In the genomic region with DNA sequence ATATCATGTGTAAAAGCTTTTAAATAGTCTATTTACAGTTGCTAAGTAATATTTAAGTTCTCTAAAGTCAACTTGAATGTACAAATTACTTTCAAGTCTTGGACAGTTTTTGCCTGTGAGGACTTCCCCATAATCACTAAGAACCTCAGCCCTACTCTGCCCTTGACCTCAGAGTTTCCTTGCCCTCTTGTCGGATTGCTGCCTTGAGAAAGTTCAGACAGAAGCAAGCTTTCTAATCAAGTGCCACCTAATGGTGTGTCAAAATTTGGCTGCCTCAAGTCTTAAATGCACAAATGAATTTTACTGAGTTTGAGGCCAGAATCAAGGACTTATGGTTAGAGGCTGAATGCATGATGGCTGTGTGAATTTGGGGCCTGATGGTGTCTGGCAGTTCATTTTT, we compare ENCODE assay signal across 14 cellular contexts.
A peak's percentile ranks its signal among the peaks of the same experiment; 100 is the strongest.
DNase-seq lines count a peak whose midpoint lies in the region; ATAC-seq, FAIRE-seq and TF ChIP-seq lines count a peak whose summit lies in the region.
"Had no signal": no experiment of that assay in that cellular context is flagged by ENCODE, and none has a peak within 500 bp of the region (broad histone marks: within the 10 kb centered on the region; RNA-seq: fewer than 3 reads in every experiment).

No MANE protein-coding gene starts in this region.

- H3K9ac ChIP-seq in H1 (replicated peaks in 1 of 4; ENCODE audit: extremely low read depth in 1 of 4, low read depth in 3 of 4, low read length in 3 of 4), result no peak overlapping the region

- no peak overlapping the region for H2BK20ac ChIP-seq in H1 (ENCODE audit: low read length)

- H4K8ac ChIP-seq in H1 (ENCODE audit: extremely low read depth, insufficient read depth, low read length), result no peak overlapping the region

- TF ChIP-seq POLR2A in H1 (IDR thresholded peaks at IDR 0.05; ENCODE audit: control extremely low read depth in 1 of 2, low read depth in 2 of 2, low read length in 2 of 2), result no peak

- no peaks in the 10 kb centered on the region for H4K20me1 ChIP-seq in H1 (replicated peaks in 1 of 2; ENCODE audit: control insufficient read depth in 1 of 2, insufficient read depth in 2 of 2, low read length in 2 of 2)

- H3K4me2 ChIP-seq in H1 (ENCODE audit: insufficient read depth in 1 of 2, low read depth in 2 of 2, low read length in 2 of 2), result no peak overlapping the region

- POLR2A ChIA-PET in H1 (lab: Charles Lee; ENCODE audit: partially characterized antibody), result interaction anchor here (0.6 to 0.9 kb wide), 2 partner anchors 79 to 562 kb away, joined by 3 read pairs; no protein-coding TSS in a partner anchor

- WGBS in H1 (ENCODE audit: extremely low coverage in 1 of 2, insufficient coverage in 1 of 2, insufficient read length in 1 of 2, insufficient replicate concordance in 2 of 2, low coverage in 1 of 2, low lambda C conversion rate in 2 of 2, missing lambda C conversion rate in 1 of 2), 2 experiments, result 93% methylated on average over 1 of the region's 1 CpG; no CpG with 5 or more reads in 1 of the 2 experiments

- FAIRE-seq in H1 (lab: Jason Lieb, UNC), result peak; percentile 24

- H2BK5ac ChIP-seq in H1 (ENCODE audit: low read depth, low read length), result no peak overlapping the region

- H2BK15ac ChIP-seq in H1 (ENCODE audit: low read length), result no peak overlapping the region

- TF ChIP-seq CTCF in H1 (IDR thresholded peaks at IDR 0.05; ENCODE audit: control extremely low read depth in 1 of 3, insufficient read depth in 1 of 3, low read depth in 1 of 3, low read length in 3 of 3), result peak in 1 of 3 experiments; percentile 7; a peak in 1 of 4 replicates

- H3K79me2 ChIP-seq in H1 (ENCODE audit: control insufficient read depth in 1 of 2, insufficient read depth in 2 of 2, low read length in 2 of 2), result no peaks in the 10 kb centered on the region

- CTCF ChIA-PET in H1 (lab: Charles Lee; ENCODE audit: partially characterized antibody), result interaction anchor here (0.6 to 2.7 kb wide), 14 partner anchors 10 to 362 kb away, joined by 3 to 12 read pairs (median 3); no protein-coding TSS in a partner anchor

- in situ Hi-C loops in ACHN (cut with HindIII; ENCODE audit: low pct_ligation_motif_present, low pct_unique_long_range_greater_than_20kb, low sequenced_read_pairs), result no loop called here

- H3K27me3 ChIP-seq in H1 (replicated peaks in 1 of 4; ENCODE audit: control insufficient read depth in 3 of 4, extremely low read depth in 1 of 4, insufficient read depth in 3 of 4, low read length in 3 of 4), result no peaks in the 10 kb centered on the region
- H3K27me3 ChIP-seq: stomach had no signal

- TF ChIP-seq RAD21 in H1 (IDR thresholded peaks at IDR 0.05 in 1 of 2, conservative IDR thresholded peaks at IDR 0.05 in 1 of 2; ENCODE audit: low read depth in 2 of 2, low read length in 2 of 2), result peak in 1 of 2 experiments; percentile 29; a peak in 1 of 4 replicates

- no peak overlapping the region for H4K91ac ChIP-seq in H1 (replicated peaks; ENCODE audit: insufficient read length, low read length)

- H2BK12ac ChIP-seq in H1 (ENCODE audit: low read depth, low read length), result no peak overlapping the region

- no peak overlapping the region for H3K18ac ChIP-seq in H1 (ENCODE audit: extremely low read depth, low read length)

- DNase-seq in ACHN (peak; percentile 15), NOMO-1 (lab: John Stamatoyannopoulos, UW; ENCODE audit: unreplicated experiment in 2 of 2) (peak; percentile 88 to 94), H1 (ENCODE audit: low read depth in 1 of 2, low spot score in 2 of 2) (no peak), NCI-H146 (lab: John Stamatoyannopoulos, UW) (no peak), kidney tubule cell (ENCODE audit: low spot score) (no peak), NCI-H1694 treated with DMSO at 0.1 percent for 48 hours (lab: John Stamatoyannopoulos, UW) (no peak)
- DNase-seq: activated T-cell treated with anti-CD3 and anti-CD28 coated beads, Interleukin-2, amount 50 U/mL, for 48 hours; cerebellar nuclear complex; glutamatergic neuron; mucosa of descending colon; NCI-H446 treated with DMSO at 0.1 percent for 48 hours; stomach had no signal

- H3K56ac ChIP-seq in H1 (replicated peaks; ENCODE audit: insufficient read length, low read depth, low read length), result no peak overlapping the region

- H3K23ac ChIP-seq in H1 (ENCODE audit: insufficient read length), result no peak overlapping the region

- no peaks in the 10 kb centered on the region for H3K9me3 ChIP-seq in H1 (ENCODE audit: insufficient read depth in 2 of 2, low read depth in 1 of 2, low read length in 1 of 2)
- H3K9me3 ChIP-seq: mucosa of descending colon, stomach had no signal

- no peak overlapping the region for H2BK120ac ChIP-seq in H1 (replicated peaks; ENCODE audit: low read depth, low read length)

- H3K27ac ChIP-seq in H1 (ENCODE audit: low read depth, low read length), result no peak overlapping the region
- H3K27ac ChIP-seq: stomach had no signal

- no peak overlapping the region for H4K5ac ChIP-seq in H1 (ENCODE audit: insufficient read length, low read depth, low read length)

- ATAC-seq in GM18907 (IDR thresholded peaks at IDR 0.05; ENCODE audit: unreplicated experiment), result peak; percentile 47
- ATAC-seq in HG03039 (IDR thresholded peaks at IDR 0.05; ENCODE audit: unreplicated experiment), result no peak
- ATAC-seq: mucosa of descending colon had no signal

- no peak overlapping the region for H3K4ac ChIP-seq in H1 (replicated peaks; ENCODE audit: insufficient read length, low read depth, low read length)

- no peak overlapping the region for H3K4me3 ChIP-seq in H1 (ENCODE audit: extremely low read depth in 1 of 4, insufficient read depth in 2 of 4, low read depth in 3 of 4, low read length in 4 of 4)
- H3K4me3 ChIP-seq: mucosa of descending colon, stomach had no signal

- H3K4me1 ChIP-seq in H1 (replicated peaks in 1 of 4; ENCODE audit: control insufficient read depth in 3 of 4, insufficient read depth in 4 of 4, low read length in 3 of 4), result no peaks in the 10 kb centered on the region

- H3K36me3 ChIP-seq in H1 (ENCODE audit: control insufficient read depth in 2 of 4, insufficient read depth in 4 of 4, low read length in 3 of 4), result no peaks in the 10 kb centered on the region
- H3K36me3 ChIP-seq: stomach had no signal

- no peak overlapping the region for H2AK5ac ChIP-seq in H1 (ENCODE audit: low read depth, low read length)

- no peak for TF ChIP-seq EP300 in H1 (IDR thresholded peaks at IDR 0.05; ENCODE audit: borderline replicate concordance in 1 of 2, low read depth in 2 of 2, low read length in 2 of 2)

- H3K23me2 ChIP-seq in H1 (ENCODE audit: low read depth, low read length), result no peaks in the 10 kb centered on the region

- no peak overlapping the region for H2AFZ ChIP-seq in H1 (ENCODE audit: low read length)

- no peaks in the 10 kb centered on the region for H3K79me1 ChIP-seq in H1 (ENCODE audit: low read depth, low read length)

- H3K14ac ChIP-seq in H1 (ENCODE audit: insufficient read length), result no peak overlapping the region

TF ChIP-seq in H1, 55 proteins besides CTCF, POLR2A, EP300 and RAD21:
- no peak for TF ChIP-seq SIRT6 (IDR thresholded peaks at IDR 0.05; ENCODE audit: low read length)
- TF ChIP-seq SP2 (IDR thresholded peaks at IDR 0.05; ENCODE audit: low read length), result no peak
- no peak for TF ChIP-seq RBBP5 (IDR thresholded peaks at IDR 0.05; ENCODE audit: borderline replicate concordance, low read depth, low read length)
- TF ChIP-seq GTF2F1 (IDR thresholded peaks at IDR 0.05; ENCODE audit: borderline replicate concordance, low read depth, low read length), result no peak
- no peak for TF ChIP-seq CHD1 (IDR thresholded peaks at IDR 0.05; ENCODE audit: low read depth, low read length)
- no peak for TF ChIP-seq TEAD4 (IDR thresholded peaks at IDR 0.05; ENCODE audit: low read depth, low read length)
- no peak for TF ChIP-seq EZH2 (IDR thresholded peaks at IDR 0.05; ENCODE audit: low read depth, low read length, severe bottlenecking)
- TF ChIP-seq SP4 (IDR thresholded peaks at IDR 0.05; ENCODE audit: low read length), result no peak
- TF ChIP-seq PHF8 (conservative IDR thresholded peaks at IDR 0.05; ENCODE audit: low read depth, low read length), result no peak
- no peak for TF ChIP-seq BRCA1 (IDR thresholded peaks at IDR 0.05; ENCODE audit: low read depth, low read length)
- no peak for TF ChIP-seq CREB1 (IDR thresholded peaks at IDR 0.05)
- TF ChIP-seq RXRA (IDR thresholded peaks at IDR 0.05; ENCODE audit: insufficient read depth, low read depth, low read length), result no peak
- no peak for TF ChIP-seq SRF (IDR thresholded peaks at IDR 0.05; ENCODE audit: low read depth, low read length)
- TF ChIP-seq HDAC2 (IDR thresholded peaks at IDR 0.05; ENCODE audit: borderline replicate concordance in 1 of 2, low read depth in 2 of 2, low read length in 2 of 2), result no peak

Comparison
In these comparisons a context has a peak if more than half of its experiments do, and no peak if none do; other contexts are left out.
1. DNase-seq: peak in ACHN (single experiment) and NOMO-1 (2 of 2); none in H1 (0 of 2), NCI-H146 (single experiment), kidney tubule cell (single experiment) and NCI-H1694 treated with DMSO at 0.1 percent for 48 hours (single experiment).